ENCODE assay signal across 14 cellular contexts in the genomic region with DNA sequence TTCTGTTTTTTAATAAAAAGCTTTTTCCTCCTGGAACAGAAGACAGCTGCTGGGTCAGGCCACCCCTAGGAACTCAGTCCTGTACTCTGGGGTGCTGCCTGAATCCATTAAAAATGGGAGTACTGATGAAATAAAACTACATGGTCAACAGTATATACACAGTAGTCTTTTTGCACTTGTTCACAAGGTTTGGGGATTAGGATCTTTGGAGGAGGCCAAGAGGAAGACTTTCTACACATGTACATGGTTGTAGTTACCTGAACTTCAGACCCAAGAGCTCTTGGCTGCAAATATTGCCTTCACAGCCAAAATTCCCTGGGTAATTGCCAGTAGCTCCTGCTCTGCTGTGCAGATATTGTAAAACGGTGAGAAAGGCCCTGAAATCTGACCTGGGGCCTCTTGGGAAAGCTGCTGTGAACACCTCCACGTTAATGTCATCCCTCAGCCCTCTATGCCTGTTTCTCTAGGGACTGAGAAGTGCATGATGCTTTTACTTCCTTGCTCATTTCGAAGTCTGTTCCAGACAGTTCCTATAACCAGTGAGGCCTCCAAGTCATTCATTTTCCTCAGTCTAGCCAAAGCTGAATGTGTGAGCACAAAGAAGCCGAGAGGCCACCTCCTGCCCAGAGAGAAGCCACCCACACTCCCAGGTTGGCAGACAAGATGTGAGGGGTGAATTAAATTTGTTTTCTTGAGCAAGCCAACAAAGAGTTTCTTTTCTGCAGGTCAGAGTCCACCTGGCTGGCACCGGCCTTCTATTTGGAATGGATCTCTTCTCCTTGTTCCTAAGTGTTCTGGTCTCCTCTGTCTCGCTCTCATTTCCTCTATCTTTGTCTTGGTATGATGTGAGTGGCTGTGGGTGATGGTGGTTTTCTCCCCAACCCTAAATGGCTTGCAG. TPM values are rescaled to one million over a fixed set of nuclear protein-coding genes. Genes with fewer than 3 reads are reported as not detected.
DNase-seq lines count a peak whose midpoint lies in the region; ATAC-seq and TF ChIP-seq lines count a peak whose summit lies in the region.
"Had no signal": no experiment of that assay in that cellular context is flagged by ENCODE, and none has a peak within 500 bp of the region (broad histone marks: within the 10 kb centered on the region; RNA-seq: fewer than 3 reads in every experiment).

No MANE protein-coding gene starts in this region.

- H3K9me3 Mint-ChIP-seq in Caco-2 (ENCODE audit: unreplicated experiment) = no peaks in the 10 kb centered on the region

- H3K4me1 ChIP-seq in Caco-2 (peaks cover 86% of the 10 kb centered on the region), body of pancreas (peaks cover 97% of the 10 kb centered on the region), muscle layer of duodenum (ENCODE audit: control insufficient read depth in 1 of 2, insufficient read depth in 2 of 2, low read length in 2 of 2) (peaks cover 23 to 62% of the 10 kb centered on the region in 2 donors)

- CTCF ChIA-PET in Caco-2 (lab: Charles Lee) = interaction anchor here (0.8 to 8.5 kb wide), 14 partner anchors 8 to 213 kb away, joined by 3 to 132 read pairs (median 28); a partner anchor contains a TSS

- H3K9me3 ChIP-seq in Caco-2 (no peaks in the 10 kb centered on the region), body of pancreas (no peaks in the 10 kb centered on the region), muscle layer of duodenum (ENCODE audit: control insufficient read depth in 1 of 2, low read length in 2 of 2) (no peaks in the 10 kb centered on the region)
- H3K9me3 ChIP-seq: right atrium auricular region, upper lobe of left lung had no signal

- peak overlapping the region; percentile 88 for H3K27ac Mint-ChIP-seq in Caco-2 (ENCODE audit: unreplicated experiment)

- intact Hi-C loops in Caco-2 (cut with micrococcal nuclease; ENCODE audit: unreplicated experiment) (loop anchor here (10.0 kb wide), 1 partner anchor 327 kb away; no protein-coding TSS in a partner anchor), body of pancreas (cut with DNase I) (loop anchor here (10.0 kb wide), 1 partner anchor 207 kb away; no protein-coding TSS in a partner anchor), sciatic nerve (cut with DNase I) (no loop called here)

- H3K4me3 ChIP-seq in Caco-2 (ENCODE audit: low read depth, low read length) = no peak overlapping the region
- H3K4me3 ChIP-seq in body of pancreas = no peak overlapping the region
- H3K4me3 ChIP-seq in muscle layer of duodenum (ENCODE audit: low read depth in 1 of 2, low read length in 2 of 2) = no peak overlapping the region
- H3K4me3 ChIP-seq: right atrium auricular region, upper lobe of left lung had no signal

- WGBS in body of pancreas, 2 donors = 15 to 19% methylated on average over 6 of the region's 6 CpGs

- peaks cover 66% of the 10 kb centered on the region for H3K36me3 Mint-ChIP-seq in Caco-2 (ENCODE audit: insufficient read depth, unreplicated experiment)

- peak in 1 of 2 experiments; percentile 54 for DNase-seq in Caco-2
- peak; percentile 26 for DNase-seq in NCI-H2029 treated with DMSO at 0.1 percent for 48 hours (lab: John Stamatoyannopoulos, UW)
- DNase-seq in body of pancreas = peak; percentile 83 to 93 (median 90)
- no peak for DNase-seq in NCI-H82 treated with DMSO at 0.1 percent for 48 hours (lab: John Stamatoyannopoulos, UW; ENCODE audit: unreplicated experiment)
- no peak for DNase-seq in stimulated activated CD4-positive, alpha-beta T cell treated with anti-CD3 and anti-CD28 coated beads, Interleukin-12 subunit alpha, Interleukin-12 subunit beta, amount 100 ng/mL, for 4 hours
- DNase-seq in sciatic nerve (ENCODE audit: low spot score) = no peak
- DNase-seq in HK-2 (ENCODE audit: unreplicated experiment) = no peak
- DNase-seq: activated CD4-positive, alpha-beta T cell treated with anti-CD3 and anti-CD28 coated beads for 1 hour; foreskin keratinocyte; NCI-H446 treated with DMSO at 0.1 percent for 48 hours had no signal

- no peaks in the 10 kb centered on the region for H3K27me3 Mint-ChIP-seq in Caco-2 (ENCODE audit: insufficient read depth, unreplicated experiment)

- ATAC-seq in body of pancreas = peak; percentile 70
- ATAC-seq in sciatic nerve = no peak
- ATAC-seq: foreskin keratinocyte had no signal

- H3K27me3 ChIP-seq in Caco-2 (replicated peaks; ENCODE audit: control insufficient read depth, insufficient read depth, low read length) (no peaks in the 10 kb centered on the region), body of pancreas (no peaks in the 10 kb centered on the region), muscle layer of duodenum (ENCODE audit: low read depth, low read length) (no peaks in the 10 kb centered on the region)
- H3K27me3 ChIP-seq: foreskin keratinocyte, right atrium auricular region, upper lobe of left lung had no signal

- no peak for TF ChIP-seq POLR2A in body of pancreas (IDR thresholded peaks at IDR 0.05)

- peaks cover 11% of the 10 kb centered on the region for H3K36me3 ChIP-seq in Caco-2 (ENCODE audit: control insufficient read depth, insufficient read depth, low read length)
- peaks cover 0 to 7% of the 10 kb centered on the region in 2 donors for H3K36me3 ChIP-seq in body of pancreas (replicated peaks in 1 of 2; ENCODE audit: insufficient read depth in 1 of 2, low read depth in 2 of 2)
- peaks cover 18 to 21% of the 10 kb centered on the region in 2 donors for H3K36me3 ChIP-seq in muscle layer of duodenum (ENCODE audit: control insufficient read depth in 1 of 2, insufficient read depth in 2 of 2, low read length in 2 of 2)

- TF ChIP-seq CTCF in Caco-2 (IDR thresholded peaks at IDR 0.05; ENCODE audit: insufficient read depth in 1 of 2, low read depth in 1 of 2, low read length in 1 of 2, severe bottlenecking in 1 of 2, unreplicated experiment in 1 of 2) (no peak), body of pancreas (IDR thresholded peaks at IDR 0.05) (no peak)

- H3K27ac ChIP-seq in body of pancreas = peak overlapping the region; percentile 90 to 94 (median 94)
- H3K27ac ChIP-seq in muscle layer of duodenum (ENCODE audit: low read length) = peak overlapping the region; percentile 81
- H3K27ac ChIP-seq: C4-2B, foreskin keratinocyte, right atrium auricular region had no signal

- POLR2A ChIA-PET in Caco-2 (lab: Charles Lee) = interaction anchor here (0.6 to 2.9 kb wide), 16 partner anchors 8 to 1492 kb away, joined by 3 to 21 read pairs (median 6); a partner anchor contains a TSS

- H3K4me3 Mint-ChIP-seq in Caco-2 (ENCODE audit: unreplicated experiment) = peak overlapping the region; percentile 63

- no TSS peak for BruUV-seq in Caco-2 (replicated peaks; lab: Mats Ljungman, UMichigan)

- H3K4me1 Mint-ChIP-seq in Caco-2 (ENCODE audit: low read depth, unreplicated experiment) = peaks cover 70% of the 10 kb centered on the region

RNA-seq across cellular contexts. Expression of a gene that starts 15.9 kb away (rescaled TPM):
- 113 and 114 TPM in 2 replicates for total RNA-seq in Caco-2 (2022)
- 10 to 100 TPM; 21.3 to 27.0 TPM for total RNA-seq in body of pancreas
- 106 TPM for total RNA-seq in sciatic nerve

RNA-seq across cellular contexts. Expression of a gene that starts 27.6 kb away (rescaled TPM):
- total RNA-seq in Caco-2 (2022) (284 and 287 TPM in 2 replicates), body of pancreas (10 to 100 TPM; 71.2 to 85.6 TPM), sciatic nerve (229 TPM)

RNA-seq across cellular contexts. Expression of a gene that starts 57.1 kb away (rescaled TPM):
- total RNA-seq in Caco-2 (2022) = 39.3 and 45.6 TPM in 2 replicates
- 100 to 1,000 TPM; 130 to 163 TPM for total RNA-seq in body of pancreas
- total RNA-seq in sciatic nerve = 5.4 TPM

Comparison
In these comparisons a context has a peak if more than half of its experiments do, and no peak if none do; other contexts are left out.
1. DNase-seq: peak in NCI-H2029 treated with DMSO at 0.1 percent for 48 hours (single experiment) and body of pancreas (4 of 4); none in NCI-H82 treated with DMSO at 0.1 percent for 48 hours (single experiment), stimulated activated CD4-positive, alpha-beta T cell treated with anti-CD3 and anti-CD28 coated beads, Interleukin-12 subunit alpha, Interleukin-12 subunit beta, amount 100 ng/mL, for 4 hours (single experiment), sciatic nerve (single experiment) and HK-2 (single experiment).